In genomic region chr9:81894891-81895290, GRCh38 we compare ENCODE assay signal across 27 cellular contexts. TPM values are rescaled to one million over a fixed set of nuclear protein-coding genes. Genes with fewer than 3 reads are reported as not detected.
"Had no signal": no experiment of that assay in that cellular context is flagged by ENCODE, and none has a peak within 500 bp of the region (broad histone marks: within the 10 kb centered on the region; RNA-seq: fewer than 3 reads in every experiment).

No MANE protein-coding gene starts in this region.

- H3K4me3 ChIP-seq: gastroesophageal sphincter, heart right ventricle, neural progenitor cell, right atrium auricular region, stomach had no signal

- H3K4me2 ChIP-seq: neural progenitor cell had no signal

- ATAC-seq: activated naive CD8-positive, alpha-beta T cell treated with anti-CD3 and anti-CD28 coated beads, Interleukin-2, amount 50 U/mL, for 24 hours; esophagus mucosa; gastroesophageal sphincter; heart right ventricle; naive thymus-derived CD4-positive, alpha-beta T cell had no signal

- H3K27ac ChIP-seq: gastroesophageal sphincter, heart right ventricle, neural progenitor cell, right atrium auricular region, stomach, VCaP had no signal

- H2AFZ ChIP-seq: neural progenitor cell had no signal

- H3K9ac ChIP-seq: neural progenitor cell had no signal

- H3K36me3 ChIP-seq: gastroesophageal sphincter, heart right ventricle, neural progenitor cell, right atrium auricular region, stomach had no signal

- H3K27me3 ChIP-seq: gastroesophageal sphincter, neural progenitor cell, right atrium auricular region, stomach had no signal

- H3K9me3 ChIP-seq: gastroesophageal sphincter, heart right ventricle, right atrium auricular region, stomach had no signal

- H3K4me1 ChIP-seq: gastroesophageal sphincter, heart right ventricle, neural progenitor cell, right atrium auricular region, stomach had no signal

- DNase-seq: activated CD4-positive, alpha-beta T cell treated with anti-CD3 and anti-CD28 coated beads, Interleukin-2, amount 50 U/mL, for 1 hour; activated CD4-positive, CD25-positive, alpha-beta regulatory T cell treated with anti-CD3 and anti-CD28 coated beads, Interleukin-2, amount 50 U/mL, for 72 hours; activated CD8-positive, alpha-beta memory T cell treated with anti-CD3 and anti-CD28 coated beads, Interleukin-2, amount 50 U/mL, for 4 hours; activated effector memory CD4-positive, alpha-beta T cell treated with Interleukin-2 at 50 U/mL for 16 hours; activated naive CD4-positive, alpha-beta T cell treated with anti-CD3 and anti-CD28 coated beads, Interleukin-2, amount 10 ng/mL, durations not matched to agents 7 days and 5 days; activated naive CD8-positive, alpha-beta T cell treated with anti-CD3 and anti-CD28 coated beads, Interleukin-2, amount 50 U/mL, for 24 hours; activated T-cell treated with anti-CD3 and anti-CD28 coated beads, Interleukin-2, amount 50 U/mL, for 48 hours; aorta; cerebellar nuclear complex; cortex of kidney; heart right ventricle; mesendoderm; naive thymus-derived CD4-positive, alpha-beta T cell; stimulated activated CD4-positive, alpha-beta T cell treated with anti-CD3 and anti-CD28 coated beads, Interleukin-2, amount 100 ng/mL, for 24 hours; stomach had no signal

RNA-seq across cellular contexts. Expression of gene SPATA31D4, which starts 33.3 kb away (rescaled TPM):
- total RNA-seq: aorta; esophagus mucosa; gastroesophageal sphincter; heart right ventricle; lower leg skin; mucosa of gallbladder; naive thymus-derived CD4-positive, alpha-beta T cell; osteoblast; progenitor cell of endocrine pancreas; right atrium auricular region; skeletal muscle tissue; stomach; T-helper 1 cell treated with Interleukin-12 subunit alpha and Interleukin-12 subunit beta and Interleukin-4 antibody, amounts not matched to agents 30 ng/mL and 1 ng/mL, for 36 hours; temporal lobe had no signal

RNA-seq across cellular contexts. Expression of gene SPATA31D3, which starts 48.4 kb away (rescaled TPM):
- total RNA-seq: aorta; esophagus mucosa; gastroesophageal sphincter; heart right ventricle; lower leg skin; mucosa of gallbladder; naive thymus-derived CD4-positive, alpha-beta T cell; osteoblast; progenitor cell of endocrine pancreas; right atrium auricular region; skeletal muscle tissue; stomach; T-helper 1 cell treated with Interleukin-12 subunit alpha and Interleukin-12 subunit beta and Interleukin-4 antibody, amounts not matched to agents 30 ng/mL and 1 ng/mL, for 36 hours; temporal lobe had no signal
